Comparison of ENCODE assay signal across 8 cellular contexts in the genomic region with DNA sequence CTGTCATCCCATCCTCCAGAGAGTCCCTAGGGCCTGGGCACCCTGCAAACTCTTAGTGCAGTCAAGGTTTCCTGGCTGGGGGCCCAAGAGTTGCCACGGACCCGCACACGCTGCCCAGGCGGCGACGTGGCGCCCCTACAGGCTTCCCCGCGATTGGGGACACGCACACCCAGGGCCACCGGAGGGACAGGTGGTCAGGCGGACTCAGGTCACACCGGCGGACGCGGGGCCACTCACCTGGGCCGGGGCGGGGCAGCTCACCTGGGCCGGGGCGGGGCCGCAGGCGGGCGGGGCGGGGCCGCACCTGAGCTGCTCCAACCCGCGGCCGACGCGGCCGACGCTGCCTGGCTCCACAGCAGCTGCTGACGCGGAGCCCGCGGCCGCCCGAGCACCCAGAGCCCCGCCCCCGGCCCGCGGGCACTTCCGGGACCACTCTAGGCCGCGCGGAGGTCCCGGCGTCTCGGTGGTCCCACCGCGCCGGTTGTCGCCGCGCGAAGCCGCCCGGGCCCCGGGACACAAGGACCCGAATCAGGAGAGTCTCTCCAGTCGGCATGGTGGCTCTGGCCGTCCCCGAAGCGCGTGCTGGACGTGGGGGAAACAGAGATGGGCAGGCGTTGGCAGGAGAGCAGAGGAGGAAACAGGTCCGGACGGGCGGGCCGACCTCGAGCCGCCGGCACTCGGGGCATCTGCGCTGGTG. TPM values are rescaled to one million over a fixed set of nuclear protein-coding genes. Genes with fewer than 3 reads are reported as not detected.
DNase-seq lines count a peak whose midpoint lies in the region; ATAC-seq lines count a peak whose summit lies in the region.

Gene ZNF70, minus strand, starts transcription at position 369 of the 697 bp plus-strand sequence. CDS start 5,972 bp downstream, outside the sequence.

- DNase-seq in NCI-H187 (lab: John Stamatoyannopoulos, UW) = peak; percentile 38 to 83
- no peak for DNase-seq in NCI-H187 treated with DMSO at 0.1 percent for 48 hours (lab: John Stamatoyannopoulos, UW)
- DNase-seq in NCI-H226 = peak; percentile 57
- DNase-seq in activated CD4-positive, CD25-positive, alpha-beta regulatory T cell treated with anti-CD3 and anti-CD28 coated beads, Interleukin-2, amount 50 U/mL, for 72 hours = peak; percentile 69
- peak; percentile 95 for DNase-seq in cerebellum (ENCODE audit: low spot score)
- peak; percentile 88 for DNase-seq in kidney tubule cell (ENCODE audit: low spot score)
- DNase-seq in stimulated activated CD4-positive, alpha-beta T cell treated with anti-CD3 and anti-CD28 coated beads, Interleukin-1b, Interleukin-23, amount 100 ng/mL, for 24 hours (ENCODE audit: low read depth in 4 of 4, low spot score in 1 of 4) = peak; percentile 45 to 80 (median 64)

- ATAC-seq in HG02981 (IDR thresholded peaks at IDR 0.05; ENCODE audit: unreplicated experiment) = peak; percentile 73

RNA-seq across cellular contexts. Expression of gene ZNF70, which starts in this region (rescaled TPM):
- total RNA-seq in cerebellum = 6.7 TPM
